1 cellular context compared by ENCODE assay signal in genomic region chr22:50072714-50073538, GRCh38.
TF ChIP-seq lines count a peak whose summit lies in the region.

No MANE protein-coding gene starts in this region.

TF ChIP-seq in H1, 55 proteins besides CTCF, POLR2A, EP300 and RAD21:
- TF ChIP-seq CREB1 (IDR thresholded peaks at IDR 0.05) (no peak), CHD2 (IDR thresholded peaks at IDR 0.05; ENCODE audit: low read length) (no peak), CHD7 (IDR thresholded peaks at IDR 0.05; ENCODE audit: insufficient replicate concordance, low read length) (no peak), KDM4A (IDR thresholded peaks at IDR 0.05; ENCODE audit: low read depth, low read length, severe bottlenecking) (no peak), RBBP5 (IDR thresholded peaks at IDR 0.05; ENCODE audit: borderline replicate concordance, low read depth, low read length) (no peak), KDM1A (IDR thresholded peaks at IDR 0.05; ENCODE audit: borderline replicate concordance, low read length) (no peak), ASH2L (IDR thresholded peaks at IDR 0.05; ENCODE audit: low read length) (no peak), USF2 (IDR thresholded peaks at IDR 0.05; ENCODE audit: low read length) (no peak), MAFK (IDR thresholded peaks at IDR 0.05; ENCODE audit: low read depth, low read length) (no peak), SP1 (IDR thresholded peaks at IDR 0.05; ENCODE audit: low read depth, low read length) (no peak), RFX5 (IDR thresholded peaks at IDR 0.05; ENCODE audit: borderline replicate concordance, low read depth, low read length) (no peak), SP2 (IDR thresholded peaks at IDR 0.05; ENCODE audit: low read length) (no peak), RXRA (IDR thresholded peaks at IDR 0.05; ENCODE audit: insufficient read depth, low read depth, low read length) (no peak), CTBP2 (IDR thresholded peaks at IDR 0.05; ENCODE audit: borderline replicate concordance, insufficient read depth, insufficient read length, low read length) (no peak), POU5F1 (IDR thresholded peaks at IDR 0.05; ENCODE audit: low read depth, low read length) (no peak), ATF3 (IDR thresholded peaks at IDR 0.05; ENCODE audit: insufficient read depth, low read depth, low read length) (no peak), YY1 (IDR thresholded peaks at IDR 0.05; ENCODE audit: low read depth, low read length) (no peak), NRF1 (IDR thresholded peaks at IDR 0.05; ENCODE audit: low read depth, low read length) (no peak)
TF ChIP-seq in H1: peak in this region for 0.
